Comparison of ENCODE assay signal across 9 cellular contexts in genomic region chr2:159146930-159147666, GRCh38.
DNase-seq lines count a peak whose midpoint lies in the region; TF ChIP-seq lines count a peak whose summit lies in the region.
"Had no signal": no experiment of that assay in that cellular context is flagged by ENCODE, and none has a peak within 500 bp of the region (broad histone marks: within the 10 kb centered on the region; RNA-seq: fewer than 3 reads in every experiment).

No MANE protein-coding gene starts in this region.

- no peak for TF ChIP-seq CTCF in glutamatergic neuron (IDR thresholded peaks at IDR 0.05; ENCODE audit: partially characterized antibody, unreplicated experiment)
- no peak for TF ChIP-seq CTCF in GM10248 (IDR thresholded peaks at IDR 0.05; ENCODE audit: control extremely low read depth, extremely low read depth, low read depth, missing control alignments)

- no peaks in the 10 kb centered on the region for H3F3A ChIP-seq in GM23248 (ENCODE audit: insufficient read depth)

- H3K14ac ChIP-seq in mesenchymal stem cell (ENCODE audit: low read length in 2 of 2) = no peak overlapping the region

- no peaks in the 10 kb centered on the region for H3K9me3 Mint-ChIP-seq in glutamatergic neuron (ENCODE audit: unreplicated experiment)

- POLR2A ChIA-PET in GM10248 (lab: Yijun Ruan, JAX) = no interaction called here

- H3K36me3 Mint-ChIP-seq in glutamatergic neuron (ENCODE audit: unreplicated experiment) = no peaks in the 10 kb centered on the region

- no peak overlapping the region for H2BK120ac ChIP-seq in mesenchymal stem cell (ENCODE audit: low read depth, low read length)

- H3K9me3 ChIP-seq in GM23248 (ENCODE audit: low read depth) = no peaks in the 10 kb centered on the region
- no peaks in the 10 kb centered on the region for H3K9me3 ChIP-seq in mesenchymal stem cell (ENCODE audit: control insufficient read depth, low read length)

- peaks cover 2% of the 10 kb centered on the region for H3K27me3 Mint-ChIP-seq in glutamatergic neuron (ENCODE audit: unreplicated experiment)

- H2BK12ac ChIP-seq in mesenchymal stem cell (ENCODE audit: low read length in 2 of 2) = peak overlapping the region in 1 of 2 experiments; percentile 1

- H3K27me3 ChIP-seq in GM23248 (replicated peaks; ENCODE audit: insufficient read depth) = no peaks in the 10 kb centered on the region
- H3K27me3 ChIP-seq in mesenchymal stem cell (ENCODE audit: control insufficient read depth in 1 of 2, insufficient read depth in 1 of 2, low read length in 2 of 2) = no peaks in the 10 kb centered on the region

- no peak overlapping the region for H3K4ac ChIP-seq in mesenchymal stem cell (ENCODE audit: low read depth in 1 of 2, low read length in 2 of 2)

- H4K8ac ChIP-seq in mesenchymal stem cell (ENCODE audit: low read length) = no peak overlapping the region

- in situ Hi-C loops in GM23248 (cut with MboI) = no loop called here

- H3K9ac ChIP-seq in GM23248 = no peak overlapping the region
- no peak overlapping the region for H3K9ac ChIP-seq in mesenchymal stem cell (ENCODE audit: low read length)

- H3K4me3 ChIP-seq in skin epidermis (no peak overlapping the region), GM23248 (no peak overlapping the region), mesenchymal stem cell (ENCODE audit: insufficient read depth in 1 of 2, low read depth in 1 of 2, low read length in 2 of 2) (no peak overlapping the region)
- H3K4me3 ChIP-seq: SK-N-MC had no signal

- no peak overlapping the region for H3K18ac ChIP-seq in mesenchymal stem cell (ENCODE audit: low read depth in 1 of 2, low read length in 2 of 2)

- no peak overlapping the region for H2AFZ ChIP-seq in GM23248
- H2AFZ ChIP-seq in mesenchymal stem cell (ENCODE audit: low read depth, low read length) = no peak overlapping the region

- H3K79me2 ChIP-seq in GM23248 (ENCODE audit: insufficient read depth) = peaks cover 4% of the 10 kb centered on the region; the same call in 1 of the 2 replicates

- H3K4me1 Mint-ChIP-seq in glutamatergic neuron (ENCODE audit: low read depth, unreplicated experiment) = peaks cover 20% of the 10 kb centered on the region

- H2BK5ac ChIP-seq in mesenchymal stem cell (ENCODE audit: low read depth, low read length, poor library complexity, severe bottlenecking) = no peak overlapping the region

- H3K4me2 ChIP-seq in GM23248 (ENCODE audit: unreplicated experiment) = no peak overlapping the region
- no peak overlapping the region for H3K4me2 ChIP-seq in mesenchymal stem cell (ENCODE audit: low read length, poor library complexity, severe bottlenecking)

- H3K27ac Mint-ChIP-seq in glutamatergic neuron (ENCODE audit: unreplicated experiment) = peak overlapping the region; percentile 0

- no peak overlapping the region for H3K4me3 Mint-ChIP-seq in glutamatergic neuron (ENCODE audit: unreplicated experiment)

- H3K9me2 ChIP-seq in GM23248 (ENCODE audit: insufficient read depth) = no peaks in the 10 kb centered on the region

- H4K20me1 ChIP-seq in GM23248 (ENCODE audit: insufficient read depth) = no peaks in the 10 kb centered on the region

- H3K23ac ChIP-seq in mesenchymal stem cell (ENCODE audit: low read length in 2 of 2) = no peak overlapping the region

- H2BK15ac ChIP-seq in mesenchymal stem cell (ENCODE audit: low read depth, poor library complexity, severe bottlenecking) = no peak overlapping the region

- peaks cover 17% of the 10 kb centered on the region; the same call in 1 of the 2 replicates for H3K36me3 ChIP-seq in GM23248 (ENCODE audit: low read depth)
- peaks cover 10 to 11% of the 10 kb centered on the region in 2 experiments for H3K36me3 ChIP-seq in mesenchymal stem cell (ENCODE audit: control insufficient read depth in 1 of 2, insufficient read depth in 2 of 2, low read depth in 1 of 2, low read length in 2 of 2)

- peak; percentile 33 for DNase-seq in NCI-H2196 (lab: John Stamatoyannopoulos, UW; ENCODE audit: unreplicated experiment)
- no peak for DNase-seq in NCI-H2196 treated with DMSO at 0.1 percent for 48 hours (lab: John Stamatoyannopoulos, UW; ENCODE audit: unreplicated experiment)
- peak; percentile 76 for DNase-seq in OCI-M1 (lab: John Stamatoyannopoulos, UW)
- DNase-seq in glutamatergic neuron = no peak
- no peak for DNase-seq in GM23248
- no peak for DNase-seq in mesenchymal stem cell
- DNase-seq in GM10248 (ENCODE audit: extremely low spot score) = no peak

- peaks cover 21% of the 10 kb centered on the region for H3K79me1 ChIP-seq in mesenchymal stem cell (replicated peaks; ENCODE audit: low read length, poor library complexity, severe bottlenecking)

- peak overlapping the region in 20 of 21 experiments; percentile 8 to 84 (median 67) for H3K27ac ChIP-seq in skin epidermis
- H3K27ac ChIP-seq in GM23248 = no peak overlapping the region
- no peak overlapping the region for H3K27ac ChIP-seq in mesenchymal stem cell (ENCODE audit: low read length, poor library complexity, severe bottlenecking)
- H3K27ac ChIP-seq: SK-N-MC had no signal

- 73 to 75% methylated on average over 13 to 14 of the region's 14 CpGs for WGBS in GM23248 (ENCODE audit: low coverage in 1 of 2, low lambda C conversion rate in 2 of 2, missing lambda C conversion rate in 2 of 2), 2 experiments
- WGBS in mesenchymal stem cell = 95% methylated on average over 11 of the region's 14 CpGs

- no peak overlapping the region for H4K91ac ChIP-seq in mesenchymal stem cell (ENCODE audit: low read length)

- CTCF ChIA-PET in GM10248 (lab: Yijun Ruan, JAX) = interaction anchor here (0.7 to 1.5 kb wide), 6 partner anchors 8 to 56 kb away, joined by 3 to 6 read pairs (median 4); no protein-coding TSS in a partner anchor

- H2AK5ac ChIP-seq in mesenchymal stem cell (ENCODE audit: low read length, severe bottlenecking) = no peak overlapping the region

- H3K4me1 ChIP-seq in GM23248 (ENCODE audit: insufficient read depth) = no peaks in the 10 kb centered on the region
- peaks cover 3% of the 10 kb centered on the region for H3K4me1 ChIP-seq in mesenchymal stem cell (ENCODE audit: control insufficient read depth, insufficient read depth, low read depth, low read length)

Comparison
In these comparisons a context has a peak if more than half of its experiments do, and no peak if none do; other contexts are left out.
1. DNase-seq: peak in NCI-H2196 (single experiment) and OCI-M1 (single experiment); none in NCI-H2196 treated with DMSO at 0.1 percent for 48 hours (single experiment), glutamatergic neuron (single experiment), GM23248 (single experiment), mesenchymal stem cell (single experiment) and GM10248 (single experiment).
2. H3K27ac ChIP-seq: peak in skin epidermis (20 of 21); none in GM23248 (single experiment) and mesenchymal stem cell (single experiment).